ENCODE assay signal across 1 cellular context in genomic region chr1:31798086-31798432, GRCh38.
TF ChIP-seq lines count a peak whose summit lies in the region.

No MANE protein-coding gene starts in this region.

TF ChIP-seq in HepG2, 621 proteins besides CTCF, POLR2A, EP300 and RAD21:
- no peak for TF ChIP-seq ZNF142 (CRISPR knock-in tag; IDR thresholded peaks at IDR 0.05)
- TF ChIP-seq ZNF550 (CRISPR knock-in tag; IDR thresholded peaks at IDR 0.05; ENCODE audit: borderline replicate concordance), result no peak
- no peak for TF ChIP-seq ZNF672 (CRISPR knock-in tag; IDR thresholded peaks at IDR 0.05)
- no peak for TF ChIP-seq ZNF350 (CRISPR knock-in tag; IDR thresholded peaks at IDR 0.05; ENCODE audit: borderline replicate concordance, low read depth)
- TF ChIP-seq KDM5B (CRISPR knock-in tag; IDR thresholded peaks at IDR 0.05; ENCODE audit: borderline replicate concordance), result no peak
- TF ChIP-seq NFYB (CRISPR knock-in tag; IDR thresholded peaks at IDR 0.05), result no peak
- no peak for TF ChIP-seq ZNF75D (CRISPR knock-in tag; IDR thresholded peaks at IDR 0.05; ENCODE audit: borderline replicate concordance)
- no peak for TF ChIP-seq ZNF839 (CRISPR knock-in tag; IDR thresholded peaks at IDR 0.05; ENCODE audit: borderline replicate concordance)
- TF ChIP-seq MZF1 (CRISPR knock-in tag; IDR thresholded peaks at IDR 0.05; ENCODE audit: borderline replicate concordance), result no peak
- no peak for TF ChIP-seq ZNF850 (CRISPR knock-in tag; conservative IDR thresholded peaks at IDR 0.05)
- TF ChIP-seq SP1 (IDR thresholded peaks at IDR 0.05), result no peak
- no peak for TF ChIP-seq SP1 (CRISPR knock-in tag; IDR thresholded peaks at IDR 0.05)
- no peak for TF ChIP-seq MEF2D (CRISPR knock-in tag; IDR thresholded peaks at IDR 0.05)
- no peak for TF ChIP-seq DMTF1 (CRISPR knock-in tag; IDR thresholded peaks at IDR 0.05)
- no peak for TF ChIP-seq HDAC6 (IDR thresholded peaks at IDR 0.05; ENCODE audit: low read depth, low read length)
- no peak for TF ChIP-seq ZNF367 (CRISPR knock-in tag; IDR thresholded peaks at IDR 0.05; ENCODE audit: borderline replicate concordance)
